In genomic region chr3:45795882-45796765, GRCh38 we compare ENCODE assay signal across 8 cellular contexts. TPM values are rescaled to one million over a fixed set of nuclear protein-coding genes. Genes with fewer than 3 reads are reported as not detected.
DNase-seq lines count a peak whose midpoint lies in the region; ATAC-seq and TF ChIP-seq lines count a peak whose summit lies in the region.

A gene with protein sequence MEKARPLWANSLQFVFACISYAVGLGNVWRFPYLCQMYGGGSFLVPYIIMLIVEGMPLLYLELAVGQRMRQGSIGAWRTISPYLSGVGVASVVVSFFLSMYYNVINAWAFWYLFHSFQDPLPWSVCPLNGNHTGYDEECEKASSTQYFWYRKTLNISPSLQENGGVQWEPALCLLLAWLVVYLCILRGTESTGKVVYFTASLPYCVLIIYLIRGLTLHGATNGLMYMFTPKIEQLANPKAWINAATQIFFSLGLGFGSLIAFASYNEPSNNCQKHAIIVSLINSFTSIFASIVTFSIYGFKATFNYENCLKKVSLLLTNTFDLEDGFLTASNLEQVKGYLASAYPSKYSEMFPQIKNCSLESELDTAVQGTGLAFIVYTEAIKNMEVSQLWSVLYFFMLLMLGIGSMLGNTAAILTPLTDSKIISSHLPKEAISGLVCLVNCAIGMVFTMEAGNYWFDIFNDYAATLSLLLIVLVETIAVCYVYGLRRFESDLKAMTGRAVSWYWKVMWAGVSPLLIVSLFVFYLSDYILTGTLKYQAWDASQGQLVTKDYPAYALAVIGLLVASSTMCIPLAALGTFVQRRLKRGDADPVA (minus strand): TSS chr3:45796536. CDS start chr3:45796419, 117 bp downstream.

- 4% methylated on average over 83 of the region's 91 CpGs for WGBS in hepatocyte (ENCODE audit: low lambda C conversion rate, missing lambda C conversion rate)

- DNase-seq in GM20000 (ENCODE audit: low spot score) (peak; percentile 52), hepatocyte (ENCODE audit: low spot score) (peak; percentile 67), sciatic nerve (ENCODE audit: low spot score) (no peak), DMS79 (lab: John Stamatoyannopoulos, UW) (no peak)
- DNase-seq in activated T-cell treated with anti-CD3 and anti-CD28 coated beads, Interleukin-2, amount 50 U/mL, for 1 hour: peak; percentile 32

- no peaks in the 10 kb centered on the region for H3K9me2 ChIP-seq in hepatocyte (replicated peaks; ENCODE audit: insufficient read depth)

- H2AFZ ChIP-seq in hepatocyte: peak within 1 kb of the TSS; percentile 39

- H3K79me2 ChIP-seq in hepatocyte: no peaks in the 10 kb centered on the region

- H4K20me1 ChIP-seq in hepatocyte (ENCODE audit: insufficient read depth, poor library complexity, severe bottlenecking): no peaks in the 10 kb centered on the region

- intact Hi-C loops in sciatic nerve (cut with DNase I): no loop called here

- TF ChIP-seq CTCF in GM20000 (IDR thresholded peaks at IDR 0.05; ENCODE audit: extremely low read depth, missing control alignments) (no peak), hepatocyte (IDR thresholded peaks at IDR 0.05; ENCODE audit: poor library complexity) (no peak)

- peak within 1 kb of the TSS; percentile 89 for H3K4me2 ChIP-seq in hepatocyte

- peak; percentile 65 for ATAC-seq in sciatic nerve
- no peak for ATAC-seq in GM21529 (IDR thresholded peaks at IDR 0.05; ENCODE audit: unreplicated experiment)
- no peak for ATAC-seq in GM18861 (IDR thresholded peaks at IDR 0.05; ENCODE audit: unreplicated experiment)
- no peak for ATAC-seq in HG03342 (IDR thresholded peaks at IDR 0.05; ENCODE audit: unreplicated experiment)

- peaks cover 39% of the 10 kb centered on the region for H3K27me3 ChIP-seq in hepatocyte

- no peaks in the 10 kb centered on the region for H3K36me3 ChIP-seq in hepatocyte (replicated peaks; ENCODE audit: insufficient read depth, low read depth)

- H3K4me3 ChIP-seq in hepatocyte: peak within 1 kb of the TSS; percentile 54

- H3K9me3 ChIP-seq in hepatocyte (ENCODE audit: low read depth): no peaks in the 10 kb centered on the region

- peaks cover 4% of the 10 kb centered on the region for H3K4me1 ChIP-seq in hepatocyte (ENCODE audit: insufficient read depth)

- no peak within 1 kb of the TSS for H3K27ac ChIP-seq in hepatocyte

RNA-seq across cellular contexts. Expression of the gene that starts here (rescaled TPM):
- total RNA-seq in hepatocyte: 9.6 and 11.5 TPM in 2 replicates
- 3.7 and 5.7 TPM in 2 replicates for polyA plus RNA-seq in hepatocyte
- total RNA-seq in sciatic nerve: 8.2 TPM

Comparison
In these comparisons a context has a peak if more than half of its experiments do, and no peak if none do; other contexts are left out.
1. DNase-seq: peak in GM20000 (single experiment), activated T-cell treated with anti-CD3 and anti-CD28 coated beads, Interleukin-2, amount 50 U/mL, for 1 hour (single experiment) and hepatocyte (single experiment); none in sciatic nerve (single experiment) and DMS79 (single experiment).